ENCODE assay signal across 18 cellular contexts in genomic region chr3:181454451-181455027, GRCh38.
DNase-seq lines count a peak whose midpoint lies in the region; ATAC-seq, FAIRE-seq and TF ChIP-seq lines count a peak whose summit lies in the region.
"Had no signal": no experiment of that assay in that cellular context is flagged by ENCODE, and none has a peak within 500 bp of the region (broad histone marks: within the 10 kb centered on the region; RNA-seq: fewer than 3 reads in every experiment).

No MANE protein-coding gene starts in this region.

- H3K27ac ChIP-seq in OCI-LY7 (ENCODE audit: low read depth, low read length, poor library complexity, severe bottlenecking) (no peak overlapping the region), foreskin keratinocyte (no peak overlapping the region), neuronal stem cell (replicated peaks; ENCODE audit: low read length) (no peak overlapping the region)
- H3K27ac ChIP-seq: epithelial cell of prostate, gastrocnemius medialis, GM23248, left lung, thoracic aorta had no signal

- H3K4me3 Mint-ChIP-seq in Calu3 (ENCODE audit: low read depth, unreplicated experiment): no peak overlapping the region
- H3K4me3 Mint-ChIP-seq: activated naive CD8-positive, alpha-beta T cell; activated T-cell treated with anti-CD3 and anti-CD28 coated beads, Interleukin-2, amount 50 U/mL, for 72 hours; CD8-positive, alpha-beta T cell had no signal

- H3K27me3 ChIP-seq in foreskin keratinocyte: no peaks in the 10 kb centered on the region
- H3K27me3 ChIP-seq in neuronal stem cell (ENCODE audit: control insufficient read depth in 3 of 3, insufficient read depth in 3 of 3, low read depth in 1 of 3, low read length in 3 of 3): no peaks in the 10 kb centered on the region
- H3K27me3 ChIP-seq: gastrocnemius medialis, left lung had no signal

- no peak overlapping the region for H2BK120ac ChIP-seq in neuronal stem cell (ENCODE audit: low read depth, low read length)

- H3K36me3 ChIP-seq in OCI-LY7 (ENCODE audit: insufficient read depth, low read length) (no peaks in the 10 kb centered on the region), neuronal stem cell (replicated peaks in 1 of 2; ENCODE audit: control insufficient read depth in 2 of 2, insufficient read depth in 2 of 2, low read length in 2 of 2) (no peaks in the 10 kb centered on the region)
- H3K36me3 ChIP-seq: gastrocnemius medialis, left lung, thoracic aorta had no signal

- no peak overlapping the region for H4K8ac ChIP-seq in neuronal stem cell (ENCODE audit: low read depth, low read length)

- H3K27me3 Mint-ChIP-seq in Calu3 (ENCODE audit: unreplicated experiment): no peaks in the 10 kb centered on the region
- H3K27me3 Mint-ChIP-seq: activated naive CD8-positive, alpha-beta T cell had no signal

- H2AFZ ChIP-seq in OCI-LY7 (ENCODE audit: low read length) (no peak overlapping the region), neuronal stem cell (ENCODE audit: low read length) (peak overlapping the region; percentile 30)
- H2AFZ ChIP-seq: GM23248 had no signal

- intact Hi-C loops in Calu3 (cut with micrococcal nuclease; ENCODE audit: unreplicated experiment): no loop called here
- intact Hi-C loops in OCI-LY7 (cut with micrococcal nuclease; ENCODE audit: unreplicated experiment): no loop called here

- H4K20me1 ChIP-seq in OCI-LY7 (ENCODE audit: insufficient read depth, low read length): no peaks in the 10 kb centered on the region

- no peak overlapping the region for H3K18ac ChIP-seq in neuronal stem cell (ENCODE audit: low read length)

- POLR2A ChIA-PET in OCI-LY7 (lab: Charles Lee): interaction anchor here (0.7 to 1.2 kb wide), 2 partner anchors 11 to 13 kb away, joined by 4 read pairs; no protein-coding TSS in a partner anchor

- no peaks in the 10 kb centered on the region for H3K9me2 ChIP-seq in OCI-LY7 (ENCODE audit: insufficient read depth, low read length)

- no peak overlapping the region for H3K4me3 ChIP-seq in OCI-LY7 (ENCODE audit: low read depth, low read length, poor library complexity, severe bottlenecking)
- no peak overlapping the region for H3K4me3 ChIP-seq in neuronal stem cell (ENCODE audit: low read length in 2 of 2)
- H3K4me3 ChIP-seq: gastrocnemius medialis, GM23248, left lung, thoracic aorta had no signal

- TF ChIP-seq CTCF in Calu3 (IDR thresholded peaks at IDR 0.05; ENCODE audit: unreplicated experiment) (peak; percentile 20), OCI-LY7 (conservative IDR thresholded peaks at IDR 0.05; ENCODE audit: low read length) (0 out of 2 replicates have a peak, but pooled peaks have one; percentile 15), foreskin keratinocyte (conservative IDR thresholded peaks at IDR 0.05) (peak; percentile 3)

- no CpG with 5 or more reads among the region's 6 CpGs for WGBS in neuronal stem cell (ENCODE audit: extremely low coverage in 2 of 2, insufficient read length in 2 of 2, insufficient replicate concordance in 1 of 2), 2 donors

- FAIRE-seq in GM19239 (lab: Jason Lieb, UNC): no peak

- H3K9ac ChIP-seq in neuronal stem cell (ENCODE audit: low read depth, low read length, poor library complexity): no peak overlapping the region
- H3K9ac ChIP-seq: GM23248 had no signal

- H3K4me1 Mint-ChIP-seq in Calu3 (ENCODE audit: low read depth, unreplicated experiment): no peaks in the 10 kb centered on the region

- no peak overlapping the region for H3K27ac Mint-ChIP-seq in Calu3 (ENCODE audit: unreplicated experiment)
- H3K27ac Mint-ChIP-seq: activated naive CD8-positive, alpha-beta T cell; activated T-cell treated with anti-CD3 and anti-CD28 coated beads, Interleukin-2, amount 50 U/mL, for 72 hours; CD8-positive, alpha-beta T cell had no signal

- H2AK5ac ChIP-seq in neuronal stem cell (ENCODE audit: low read depth, low read length): no peak overlapping the region

- no peak overlapping the region for H3K23ac ChIP-seq in neuronal stem cell (ENCODE audit: low read depth, low read length, poor library complexity)

- H3K4ac ChIP-seq in neuronal stem cell (ENCODE audit: low read length): no peak overlapping the region

- ATAC-seq in foreskin keratinocyte: no peak
- ATAC-seq: activated T-cell treated with anti-CD3 and anti-CD28 coated beads, Interleukin-2, amount 50 U/mL, for 72 hours; CD8-positive, alpha-beta T cell; gastrocnemius medialis; left lung had no signal

- no peak overlapping the region for H4K91ac ChIP-seq in neuronal stem cell (ENCODE audit: low read depth, low read length, poor library complexity)

- DNase-seq in Calu3 (no peak), OCI-LY7 (ENCODE audit: low spot score) (no peak), foreskin keratinocyte (no peak), neuronal stem cell (ENCODE audit: low spot score) (no peak), NCI-H524 (lab: John Stamatoyannopoulos, UW) (no peak), HK-2 (ENCODE audit: unreplicated experiment) (no peak), kidney tubule cell (ENCODE audit: low spot score) (no peak), GM19239 (ENCODE audit: insufficient read length, low spot score) (no peak)
- DNase-seq: activated CD4-positive, alpha-beta T cell treated with anti-CD3 and anti-CD28 coated beads for 1 hour; activated T-cell treated with anti-CD3 and anti-CD28 coated beads, Interleukin-2, amount 50 U/mL, for 72 hours; CD8-positive, alpha-beta T cell; gastrocnemius medialis; GM23248; left lung; T1000 had no signal

- H3K36me3 Mint-ChIP-seq in Calu3 (ENCODE audit: insufficient read depth, unreplicated experiment): no peaks in the 10 kb centered on the region
- H3K36me3 Mint-ChIP-seq: activated naive CD8-positive, alpha-beta T cell; CD8-positive, alpha-beta T cell had no signal

- H3K4me1 ChIP-seq in OCI-LY7 (ENCODE audit: insufficient read depth, low read length, poor library complexity, severe bottlenecking) (no peaks in the 10 kb centered on the region), foreskin keratinocyte (no peaks in the 10 kb centered on the region), neuronal stem cell (ENCODE audit: control insufficient read depth in 2 of 2, insufficient read depth in 1 of 2, low read depth in 1 of 2, low read length in 2 of 2) (peaks cover 5 to 57% of the 10 kb centered on the region in 2 donors)
- H3K4me1 ChIP-seq: gastrocnemius medialis, left lung had no signal

- no peaks in the 10 kb centered on the region for H3K9me3 Mint-ChIP-seq in Calu3 (ENCODE audit: low read depth, unreplicated experiment)

- no peaks in the 10 kb centered on the region for H3K79me1 ChIP-seq in neuronal stem cell (ENCODE audit: low read depth, low read length)

- H3K9me3 ChIP-seq in OCI-LY7 (ENCODE audit: low read length): no peaks in the 10 kb centered on the region
- peaks cover 0 to 3% of the 10 kb centered on the region in 2 donors for H3K9me3 ChIP-seq in neuronal stem cell (replicated peaks in 1 of 2; ENCODE audit: control insufficient read depth in 2 of 2, insufficient read depth in 1 of 2, low read depth in 1 of 2, low read length in 2 of 2)
- H3K9me3 ChIP-seq: gastrocnemius medialis, thoracic aorta had no signal

- H3K79me2 ChIP-seq in OCI-LY7 (ENCODE audit: insufficient read depth, low read depth, low read length): no peaks in the 10 kb centered on the region

- no peak overlapping the region for H3K14ac ChIP-seq in neuronal stem cell (ENCODE audit: low read length)

- no peak overlapping the region for H2BK5ac ChIP-seq in neuronal stem cell (ENCODE audit: low read length)

- CTCF ChIA-PET in Calu3 (lab: Charles Lee) (no interaction called here), OCI-LY7 (lab: Charles Lee; ENCODE audit: unreplicated experiment) (no interaction called here)

- H2BK15ac ChIP-seq in neuronal stem cell (ENCODE audit: low read length): no peak overlapping the region

- no peak overlapping the region; the same call in 1 of the 2 replicates for H3K4me2 ChIP-seq in OCI-LY7 (ENCODE audit: low read length)
- no peak overlapping the region for H3K4me2 ChIP-seq in neuronal stem cell (ENCODE audit: insufficient read depth, low read length, poor library complexity, severe bottlenecking)

- BruUV-seq in Calu3 (replicated peaks; lab: Mats Ljungman, UMichigan) (no TSS peak), OCI-LY7 (replicated peaks; lab: Mats Ljungman, UMichigan) (no TSS peak)

- no peak overlapping the region for H2BK12ac ChIP-seq in neuronal stem cell (ENCODE audit: low read length)
